ENCODE assay signal across 8 cellular contexts in genomic region chr16:11914210-11914758, GRCh38. TPM values are rescaled to one million over a fixed set of nuclear protein-coding genes. Genes with fewer than 3 reads are reported as not detected.
A peak's percentile ranks its signal among the peaks of the same experiment; 100 is the strongest.
DNase-seq lines count a peak whose midpoint lies in the region; ATAC-seq and TF ChIP-seq lines count a peak whose summit lies in the region.

No MANE protein-coding gene starts in this region.

- no CpG with 5 or more reads among the region's 12 CpGs for WGBS in mesendoderm (ENCODE audit: extremely low coverage, insufficient coverage, low lambda C conversion rate)

- no peak overlapping the region for H3K4ac ChIP-seq in mesendoderm (ENCODE audit: low read depth, low read length)

- no peaks in the 10 kb centered on the region for H3K27me3 ChIP-seq in mesendoderm (ENCODE audit: insufficient read depth, low read length, poor library complexity)

- no peak overlapping the region for H2BK15ac ChIP-seq in mesendoderm (replicated peaks; ENCODE audit: low read depth)

- no peaks in the 10 kb centered on the region for H3K36me3 ChIP-seq in mesendoderm (ENCODE audit: control insufficient read depth, insufficient read depth, low read length)

- DNase-seq in stimulated activated naive CD4-positive, alpha-beta T cell (lab: John Stamatoyannopoulos, UW) = peak in 4 of 6 experiments; percentile 4 to 71 (median 61)
- no peak for DNase-seq in stimulated activated naive CD4-positive, alpha-beta T cell treated with Interleukin-2 at 50 U/mL for 16 hours (lab: John Stamatoyannopoulos, UW)
- DNase-seq in mesendoderm (no peak), RKO (ENCODE audit: low spot score) (no peak), T1000 (lab: John Stamatoyannopoulos, UW) (no peak)

- H3K4me3 Mint-ChIP-seq in brain = peak overlapping the region; percentile 96 to 100 (median 97)

- no peak for ATAC-seq in HG02885 (IDR thresholded peaks at IDR 0.05; ENCODE audit: poor library complexity, unreplicated experiment)
- no peak for ATAC-seq in HG03097 (IDR thresholded peaks at IDR 0.05; ENCODE audit: low FRiP score, unreplicated experiment)

- peaks cover 24% of the 10 kb centered on the region for H3K36me3 Mint-ChIP-seq in brain

- peaks cover 7% of the 10 kb centered on the region for H3K79me1 ChIP-seq in mesendoderm (ENCODE audit: low read length)

- H4K8ac ChIP-seq in mesendoderm (ENCODE audit: low read depth, low read length) = no peak overlapping the region

- no peak overlapping the region for H2BK120ac ChIP-seq in mesendoderm (ENCODE audit: low read depth, low read length)

- TF ChIP-seq CTCF in brain (conservative IDR thresholded peaks at IDR 0.05) = no peak

- no peak overlapping the region for H2BK5ac ChIP-seq in mesendoderm (ENCODE audit: low read length)

- H3K4me3 ChIP-seq in mesendoderm (ENCODE audit: low read length) = peak overlapping the region; percentile 93

- no peak overlapping the region for H3K18ac ChIP-seq in mesendoderm (ENCODE audit: low read length)

- H4K5ac ChIP-seq in mesendoderm (ENCODE audit: low read length) = no peak overlapping the region

- peak overlapping the region; percentile 95 for H3K9ac ChIP-seq in mesendoderm (ENCODE audit: low read length)

- H3K4me2 ChIP-seq in mesendoderm (ENCODE audit: low read length) = peak overlapping the region; percentile 82

- H3K27ac Mint-ChIP-seq in brain = peak overlapping the region; percentile 84 to 98 (median 97)

- peak overlapping the region; percentile 98 for H3K56ac ChIP-seq in mesendoderm (ENCODE audit: low read length)

- H2AK5ac ChIP-seq in mesendoderm (ENCODE audit: low read length) = no peak overlapping the region

- H3K79me2 ChIP-seq in mesendoderm (ENCODE audit: control insufficient read depth, insufficient read depth, low read length) = peaks cover 59% of the 10 kb centered on the region

- peaks cover 4% of the 10 kb centered on the region for H3K27me3 Mint-ChIP-seq in brain

- no peak overlapping the region for H3K27ac ChIP-seq in mesendoderm (ENCODE audit: low read depth, low read length)

- H3K4me1 Mint-ChIP-seq in brain = peaks cover 58% of the 10 kb centered on the region

- H3K9me3 Mint-ChIP-seq in brain = peaks cover 0 to 3% (median 0%) of the 10 kb centered on the region in 5 experiments

- no peak overlapping the region for H3K23ac ChIP-seq in mesendoderm (ENCODE audit: low read length)

- peaks cover 9% of the 10 kb centered on the region for H3K4me1 ChIP-seq in mesendoderm (ENCODE audit: control insufficient read depth, low read depth, low read length)

RNA-seq across cellular contexts. Expression of gene GSPT1, which starts 1.5 kb away (rescaled TPM):
- polyA plus RNA-seq in brain (ENCODE audit: insufficient read depth, low read depth, low replicate concordance) = 75.4 TPM
- polyA plus RNA-seq in mesendoderm (2013, experiment 1 of 2) = 194 TPM
- polyA plus RNA-seq in mesendoderm (2013, experiment 2 of 2) = 193 TPM

RNA-seq across cellular contexts. Expression of gene NPIPB2, which starts 27.6 kb away (rescaled TPM):
- polyA plus RNA-seq in brain (ENCODE audit: insufficient read depth, low read depth, low replicate concordance) = 7.8 TPM
- polyA plus RNA-seq in mesendoderm (2013, experiment 1 of 2) = 2.3 TPM
- 2.1 TPM for polyA plus RNA-seq in mesendoderm (2013, experiment 2 of 2)

RNA-seq across cellular contexts. Expression of gene TNFRSF17, which starts 50.7 kb away (rescaled TPM):
- not detected for polyA plus RNA-seq in brain (ENCODE audit: insufficient read depth, low read depth, low replicate concordance)
- not detected for polyA plus RNA-seq in mesendoderm (2013, experiment 1 of 2)
- not detected for polyA plus RNA-seq in mesendoderm (2013, experiment 2 of 2)

Comparison
In these comparisons a context has a peak if more than half of its experiments do, and no peak if none do; other contexts are left out.
1. DNase-seq: peak in stimulated activated naive CD4-positive, alpha-beta T cell (4 of 6); none in stimulated activated naive CD4-positive, alpha-beta T cell treated with Interleukin-2 at 50 U/mL for 16 hours (single experiment), mesendoderm (single experiment), RKO (single experiment) and T1000 (single experiment).